13 cellular contexts compared by ENCODE assay signal in the genomic region with DNA sequence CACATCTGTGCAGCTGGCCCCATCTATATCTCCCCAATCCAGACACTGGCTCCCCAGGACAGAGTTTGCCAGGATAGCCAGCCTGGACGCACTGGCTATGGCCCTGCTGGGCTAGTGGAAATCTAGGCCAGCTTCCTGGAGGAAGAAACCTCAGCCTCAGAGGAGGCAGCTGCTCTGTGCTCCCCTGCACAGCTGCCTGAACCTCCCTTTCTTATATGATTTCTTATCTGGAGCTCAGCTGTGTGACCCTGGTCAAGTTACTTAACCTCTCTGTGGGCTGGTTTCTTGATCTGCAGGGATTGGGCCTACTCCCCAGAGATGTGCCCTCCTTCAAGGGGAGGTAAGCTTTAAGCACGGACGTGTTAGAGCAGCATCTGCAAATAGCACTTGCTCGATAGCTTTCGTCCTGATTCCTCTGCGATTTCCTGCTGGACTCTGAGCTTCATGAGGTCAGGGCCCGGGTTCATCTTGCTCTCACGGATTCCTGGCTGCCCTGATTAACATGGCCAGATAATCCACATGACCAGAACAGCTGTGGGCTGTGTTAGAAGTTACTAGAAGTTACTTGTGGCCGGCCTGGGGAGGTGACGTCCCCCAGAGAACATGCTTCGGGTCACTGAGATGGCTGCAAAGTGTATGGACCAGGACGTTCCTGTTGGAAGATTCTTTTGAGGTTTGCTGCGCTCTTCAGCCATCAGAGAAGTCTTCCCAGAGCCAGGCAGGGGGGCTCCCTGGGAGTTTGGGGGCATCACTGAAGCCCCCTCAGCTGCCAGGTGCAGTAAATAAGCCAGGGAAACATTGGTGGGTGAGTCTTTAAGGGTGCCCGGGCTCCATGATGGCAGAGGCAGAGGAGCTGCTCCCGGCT. TPM values are rescaled to one million over a fixed set of nuclear protein-coding genes. Genes with fewer than 3 reads are reported as not detected.
DNase-seq lines count a peak whose midpoint lies in the region; ATAC-seq, FAIRE-seq and TF ChIP-seq lines count a peak whose summit lies in the region.
"Had no signal": no experiment of that assay in that cellular context is flagged by ENCODE, and none has a peak within 500 bp of the region (broad histone marks: within the 10 kb centered on the region; RNA-seq: fewer than 3 reads in every experiment).

No MANE protein-coding gene starts in this region.

- TF ChIP-seq CTCF in GM12878 (IDR thresholded peaks at IDR 0.05 in 2 of 3, conservative IDR thresholded peaks at IDR 0.05 in 1 of 3; ENCODE audit: control insufficient read depth in 2 of 3, extremely low read depth in 1 of 3, insufficient read depth in 1 of 3, low read depth in 3 of 3, low read length in 3 of 3), result no peak
- TF ChIP-seq CTCF in CD8-positive, alpha-beta T cell (IDR thresholded peaks at IDR 0.05), result no peak

- no peak for TF ChIP-seq EP300 in GM12878 (IDR thresholded peaks at IDR 0.05; ENCODE audit: borderline replicate concordance in 1 of 2, control insufficient read depth in 1 of 2, low read depth in 2 of 2, low read length in 2 of 2)

- H3K27ac ChIP-seq in BLaER1 treated with 17β-estradiol and CSF1 and Interleukin-3, amounts not matched to agents 10 nM and 100 nM, result peak overlapping the region in 10 of 11 experiments; percentile 29 to 82 (median 76); a peak in 19 of 22 replicates
- H3K27ac ChIP-seq in GM12878 (ENCODE audit: control insufficient read depth, insufficient read depth) (no peak overlapping the region), small intestine (ENCODE audit: low read depth in 1 of 2, low read length in 1 of 2) (peak overlapping the region in 1 of 2 donors; percentile 81)
- no peak overlapping the region for H3K27ac ChIP-seq in CD8-positive, alpha-beta T cell (ENCODE audit: low read depth, low read length)

- WGBS in GM12878 (ENCODE audit: insufficient coverage, insufficient replicate concordance, low lambda C conversion rate, missing lambda C conversion rate), result 70% methylated on average over 15 of the region's 15 CpGs
- WGBS in small intestine, 3 donors, result 62 to 69% (median 62%) methylated on average over 15 of the region's 15 CpGs

- no peaks in the 10 kb centered on the region for H3K36me3 ChIP-seq in BLaER1 treated with 17β-estradiol and CSF1 and Interleukin-3, amounts not matched to agents 10 nM and 100 nM
- H3K36me3 ChIP-seq in GM12878 (ENCODE audit: control insufficient read depth in 2 of 2, insufficient read depth in 2 of 2, low read length in 1 of 2) (no peaks in the 10 kb centered on the region), small intestine (ENCODE audit: control insufficient read depth in 2 of 2, insufficient read depth in 2 of 2, low read length in 2 of 2) (no peaks in the 10 kb centered on the region)
- no peaks in the 10 kb centered on the region for H3K36me3 ChIP-seq in CD8-positive, alpha-beta T cell (ENCODE audit: insufficient read depth, low read length)

- H3K4me2 ChIP-seq in BLaER1 treated with 17β-estradiol and CSF1 and Interleukin-3, amounts not matched to agents 10 nM and 100 nM, result peak overlapping the region; percentile 78 to 98 (median 85)
- H3K4me2 ChIP-seq in GM12878 (ENCODE audit: control insufficient read depth, insufficient read depth), result no peak overlapping the region

- SMC1A ChIA-PET in GM12878 (lab: Charles Lee; ENCODE audit: uncharacterized antibody, unreplicated experiment), result interaction anchor here (0.6 to 2.5 kb wide), 12 partner anchors 10 to 475 kb away, joined by 3 to 9 read pairs (median 4); no protein-coding TSS in a partner anchor

- no peak overlapping the region for H2AFZ ChIP-seq in GM12878 (ENCODE audit: control insufficient read depth, low read depth, low read length)

- peak overlapping the region in 10 of 11 experiments; percentile 14 to 74 (median 57); a peak in 16 of 22 replicates for H3K9ac ChIP-seq in BLaER1 treated with 17β-estradiol and CSF1 and Interleukin-3, amounts not matched to agents 10 nM and 100 nM
- no peak overlapping the region for H3K9ac ChIP-seq in GM12878 (ENCODE audit: control insufficient read depth, insufficient read depth, low read length)

- in situ Hi-C loops in GM12878 (cut with MboI), result no loop called here

- RAD21 ChIA-PET in GM12878 (lab: Charles Lee; ENCODE audit: unreplicated experiment), result interaction anchor here (0.7 to 4.4 kb wide), 6 partner anchors 18 to 477 kb away, joined by 3 to 22 read pairs (median 4); no protein-coding TSS in a partner anchor

- no peak for ATAC-seq in GM12878
- no peak for ATAC-seq in CD8-positive, alpha-beta T cell

- H4K20me1 ChIP-seq in BLaER1 treated with 17β-estradiol and CSF1 and Interleukin-3, amounts not matched to agents 10 nM and 100 nM, result no peaks in the 10 kb centered on the region
- no peaks in the 10 kb centered on the region for H4K20me1 ChIP-seq in GM12878 (ENCODE audit: control insufficient read depth, insufficient read depth)

- no peaks in the 10 kb centered on the region for H3K9me3 Mint-ChIP-seq in CD8-positive, alpha-beta T cell
- H3K9me3 Mint-ChIP-seq: IgD-negative memory B cell had no signal

- H3K4me1 Mint-ChIP-seq in CD8-positive, alpha-beta T cell (ENCODE audit: low read depth), result peaks cover 39% of the 10 kb centered on the region

- FAIRE-seq in GM12878 (lab: Jason Lieb, UNC) (no peak), small intestine (lab: Jason Lieb, UNC) (no peak), GM19239 (lab: Jason Lieb, UNC) (no peak)

- H3K27ac Mint-ChIP-seq in CD8-positive, alpha-beta T cell, result no peak overlapping the region

- peaks cover 2% of the 10 kb centered on the region for H3K36me3 Mint-ChIP-seq in CD8-positive, alpha-beta T cell
- H3K36me3 Mint-ChIP-seq: IgD-negative memory B cell had no signal

- no peaks in the 10 kb centered on the region for H3K79me2 ChIP-seq in GM12878 (ENCODE audit: control insufficient read depth, insufficient read depth, low read length)

- no peak for TF ChIP-seq POLR2A in GM12878 (IDR thresholded peaks at IDR 0.05; ENCODE audit: low read depth, low read length)

- intact Hi-C loops in GM12878 (cut with micrococcal nuclease; ENCODE audit: unreplicated experiment) (loop anchor here (10.0 kb wide), 1 partner anchor 122 kb away; no protein-coding TSS in a partner anchor), head of caudate nucleus (cut with DNase I) (no loop called here)
- intact Hi-C loops in CD8-positive, alpha-beta T cell (cut with DNase I, micrococcal nuclease), result loop anchor here (2.0 to 10.0 kb wide), 4 partner anchors 20 to 222 kb away; no protein-coding TSS in a partner anchor

- H3K27me3 ChIP-seq in BLaER1 treated with 17β-estradiol and CSF1 and Interleukin-3, amounts not matched to agents 10 nM and 100 nM, result no peaks in the 10 kb centered on the region
- H3K27me3 ChIP-seq in GM12878 (replicated peaks in 1 of 2; ENCODE audit: control insufficient read depth in 2 of 2, insufficient read depth in 2 of 2, low read length in 1 of 2) (no peaks in the 10 kb centered on the region), small intestine (ENCODE audit: control insufficient read depth in 2 of 2, insufficient read depth in 2 of 2, low read length in 2 of 2) (no peaks in the 10 kb centered on the region)
- no peaks in the 10 kb centered on the region for H3K27me3 ChIP-seq in CD8-positive, alpha-beta T cell (ENCODE audit: insufficient read depth, low read length)

- POLR2A ChIA-PET in GM12878 (lab: Charles Lee), result interaction anchor here (0.8 to 1.5 kb wide), 5 partner anchors 10 to 466 kb away, joined by 3 to 6 read pairs (median 3); no protein-coding TSS in a partner anchor
- POLR2A ChIA-PET in CD8-positive, alpha-beta T cell (lab: Charles Lee), result interaction anchor here (1.7 kb wide), 1 partner anchor 370 kb away, joined by 7 read pairs; no protein-coding TSS in a partner anchor

- H3K9me3 ChIP-seq in BLaER1 treated with 17β-estradiol and CSF1 and Interleukin-3, amounts not matched to agents 10 nM and 100 nM (replicated peaks in 1 of 11), result no peaks in the 10 kb centered on the region
- H3K9me3 ChIP-seq in GM12878 (replicated peaks; ENCODE audit: control insufficient read depth, insufficient read depth, low read length) (no peaks in the 10 kb centered on the region), small intestine (ENCODE audit: control insufficient read depth, low read depth) (no peaks in the 10 kb centered on the region)
- H3K9me3 ChIP-seq in CD8-positive, alpha-beta T cell (ENCODE audit: low read length), result no peaks in the 10 kb centered on the region

- H3K4me1 ChIP-seq in BLaER1 treated with 17β-estradiol and CSF1 and Interleukin-3, amounts not matched to agents 10 nM and 100 nM, result peaks cover 56 to 94% (median 91%) of the 10 kb centered on the region in 10 experiments
- H3K4me1 ChIP-seq in GM12878 (ENCODE audit: control insufficient read depth, insufficient read depth, low read length), result peaks cover 19% of the 10 kb centered on the region
- H3K4me1 ChIP-seq in small intestine (ENCODE audit: control insufficient read depth in 2 of 2, insufficient read depth in 1 of 2, low read depth in 1 of 2, low read length in 1 of 2), result peaks cover 0 to 4% of the 10 kb centered on the region in 2 donors
- H3K4me1 ChIP-seq in CD8-positive, alpha-beta T cell (ENCODE audit: insufficient read depth, low read length), result peaks cover 29% of the 10 kb centered on the region

- no TSS peak for BruUV-seq in GM12878 (replicated peaks; lab: Mats Ljungman, UMichigan)

- DNase-seq in GM12878 (ENCODE audit: low read depth, low spot score) (no peak), iris pigment epithelial cell (ENCODE audit: low read depth) (peak; percentile 69), renal cortical epithelial cell (ENCODE audit: low read depth) (peak; percentile 16), head of caudate nucleus (no peak), small intestine (no peak), GM19239 (ENCODE audit: insufficient read length, low spot score) (no peak)
- no peak for DNase-seq in CD8-positive, alpha-beta T cell
- DNase-seq: activated CD4-positive, alpha-beta T cell treated with anti-CD3 and anti-CD28 coated beads, Interleukin-2, amount 50 U/mL, for 1 hour; amniotic stem cell had no signal

- H3K4me3 Mint-ChIP-seq in CD8-positive, alpha-beta T cell, result no peak overlapping the region

- H3K4me3 ChIP-seq in BLaER1 treated with 17β-estradiol and CSF1 and Interleukin-3, amounts not matched to agents 10 nM and 100 nM, result peak overlapping the region in 1 of 10 experiments; percentile 41; a peak in 1 of 20 replicates
- no peak overlapping the region for H3K4me3 ChIP-seq in GM12878
- no peak overlapping the region for H3K4me3 ChIP-seq in small intestine (ENCODE audit: low read depth in 1 of 2, low read length in 2 of 2)
- H3K4me3 ChIP-seq in CD8-positive, alpha-beta T cell (ENCODE audit: low read depth, low read length), result no peak overlapping the region

- H3K27me3 Mint-ChIP-seq in CD8-positive, alpha-beta T cell (ENCODE audit: low read depth), result no peaks in the 10 kb centered on the region
- H3K27me3 Mint-ChIP-seq: IgD-negative memory B cell had no signal

- CTCF ChIA-PET in GM12878 (lab: Yijun Ruan, JAX), result interaction anchor here (0.9 to 4.9 kb wide), 8 partner anchors 10 to 475 kb away, joined by 3 to 34 read pairs (median 11); no protein-coding TSS in a partner anchor
- CTCF ChIA-PET in CD8-positive, alpha-beta T cell (lab: Charles Lee), result interaction anchor here (0.6 to 6.7 kb wide), 11 partner anchors 14 to 484 kb away, joined by 3 to 53 read pairs (median 4); a partner anchor contains a TSS

- TF ChIP-seq RAD21 in GM12878 (IDR thresholded peaks at IDR 0.05; ENCODE audit: insufficient read depth, low read depth, low read length), result no peak

RNA-seq across cellular contexts. Expression of a gene that starts 14.5 kb away (rescaled TPM):
- total RNA-seq in GM12878 (2013; cell fraction: nucleolus; rRNA removed), result 0.44 TPM in 1 of 2 replicates, not detected in the other
- not detected in 2 replicates for total RNA-seq in GM12878 (2014; rRNA removed)
- total RNA-seq in GM12878 (2014; rRNA removed; fragmentation: Illumina TruSeq; extraction: Trizol), result not detected in 2 replicates
- not detected in 2 replicates for total RNA-seq in GM12878 (2021)
- polyA plus RNA-seq in GM12878 (2011; ENCODE audit: low read depth), result not detected
- not detected in 2 replicates for polyA plus RNA-seq in GM12878 (2011; rRNA removed)
- not detected in 2 replicates for polyA plus RNA-seq in GM12878 (2011; cell fraction: cytosol; rRNA removed)
- polyA plus RNA-seq in GM12878 (2011; cell fraction: nucleus; rRNA removed), result 0.09 TPM in 1 of 2 replicates, not detected in the other
- not detected in 2 replicates for polyA plus RNA-seq in GM12878 (2012)
- polyA plus RNA-seq in GM12878 (2014; fragmentation: Illumina TruSeq; extraction: Trizol), result not detected in 2 replicates
- not detected for polyA plus RNA-seq in GM12878 (2014; fragmentation: Nextera tagmentation; extraction: Ambion mirVana)
- not detected in 2 replicates for polyA plus RNA-seq in GM12878 (2014; rRNA removed)
- not detected for polyA plus RNA-seq in GM12878 (2016; fragmentation: Nextera tagmentation; extraction: Ambion mirVana)
- polyA minus RNA-seq in GM12878 (2011; rRNA and poly(A)+ RNA removed), result not detected in 2 replicates
- not detected in 2 replicates for polyA minus RNA-seq in GM12878 (2011; cell fraction: cytosol; rRNA and poly(A)+ RNA removed)
- polyA minus RNA-seq in GM12878 (2011; cell fraction: nucleus; rRNA and poly(A)+ RNA removed), result not detected in 2 replicates
- total RNA-seq in renal cortical epithelial cell, result 0.05 TPM in 1 of 2 replicates, not detected in the other
- polyA plus RNA-seq in small intestine, result under 1 TPM in 1 of 3 donors, not detected in 2; 0.09 TPM
- under 1 TPM in 1 of 2 experiments, not detected in 1; 0.19 TPM for total RNA-seq in CD8-positive, alpha-beta T cell
- total RNA-seq: glomerular endothelial cell, RPMI7951 had no signal
- polyA plus RNA-seq: IgD-negative memory B cell had no signal

RNA-seq across cellular contexts. Expression of a gene that starts 19.6 kb away (rescaled TPM):
- 15.1 and 18.7 TPM in 2 replicates for total RNA-seq in GM12878 (2013; cell fraction: nucleolus; rRNA removed)
- total RNA-seq in GM12878 (2014; rRNA removed) (31.9 and 37.9 TPM in 2 replicates), GM12878 (2014; rRNA removed; fragmentation: Illumina TruSeq; extraction: Trizol) (25.2 and 26.3 TPM in 2 replicates), GM12878 (2021) (37.7 and 40.7 TPM in 2 replicates), renal cortical epithelial cell (22.2 and 38.2 TPM in 2 replicates)
- 10.9 TPM for polyA plus RNA-seq in GM12878 (2011; ENCODE audit: low read depth)
- polyA plus RNA-seq in GM12878 (2011; rRNA removed) (26.9 and 47.1 TPM in 2 replicates), GM12878 (2014; fragmentation: Illumina TruSeq; extraction: Trizol) (19.6 and 27.7 TPM in 2 replicates), GM12878 (2014; fragmentation: Nextera tagmentation; extraction: Ambion mirVana) (10 to 100 TPM; 12.8 to 18.3 TPM), GM12878 (2014; rRNA removed) (47.6 and 54.2 TPM in 2 replicates), GM12878 (2016; fragmentation: Nextera tagmentation; extraction: Ambion mirVana) (10 to 100 TPM; 78.3 to 85.4 TPM), small intestine (10 to 100 TPM; 42.5 to 64.3 (median 43.2) TPM)
- polyA plus RNA-seq in GM12878 (2011; cell fraction: cytosol; rRNA removed), result 47.8 and 73.5 TPM in 2 replicates
- 28.5 and 36.6 TPM in 2 replicates for polyA plus RNA-seq in GM12878 (2011; cell fraction: nucleus; rRNA removed)
- 19.6 and 22.2 TPM in 2 replicates for polyA plus RNA-seq in GM12878 (2012)
- polyA minus RNA-seq in GM12878 (2011; rRNA and poly(A)+ RNA removed), result 18.3 and 34.0 TPM in 2 replicates
- 11.1 and 16.9 TPM in 2 replicates for polyA minus RNA-seq in GM12878 (2011; cell fraction: cytosol; rRNA and poly(A)+ RNA removed)
- polyA minus RNA-seq in GM12878 (2011; cell fraction: nucleus; rRNA and poly(A)+ RNA removed), result 6.4 and 15.8 TPM in 2 replicates
- 10 to 100 TPM; 48.1 to 51.1 TPM for total RNA-seq in CD8-positive, alpha-beta T cell

RNA-seq across cellular contexts. Expression of a gene that starts 35.6 kb away (rescaled TPM):
- 6.0 and 8.6 TPM in 2 replicates for total RNA-seq in GM12878 (2013; cell fraction: nucleolus; rRNA removed)
- total RNA-seq in GM12878 (2014; rRNA removed) (11.1 and 11.4 TPM in 2 replicates), GM12878 (2014; rRNA removed; fragmentation: Illumina TruSeq; extraction: Trizol) (4.7 and 5.2 TPM in 2 replicates), GM12878 (2021) (15.1 and 15.2 TPM in 2 replicates), renal cortical epithelial cell (17.4 and 21.9 TPM in 2 replicates)
- 4.7 TPM for polyA plus RNA-seq in GM12878 (2011; ENCODE audit: low read depth)
- polyA plus RNA-seq in GM12878 (2011; rRNA removed) (3.7 and 7.9 TPM in 2 replicates), GM12878 (2014; fragmentation: Illumina TruSeq; extraction: Trizol) (3.6 and 8.3 TPM in 2 replicates), GM12878 (2014; fragmentation: Nextera tagmentation; extraction: Ambion mirVana) (1 to 10 TPM in 1 of 2 experiments, under 1 TPM in 1; 0.80 to 1.1 TPM), GM12878 (2014; rRNA removed) (15.8 and 16.3 TPM in 2 replicates), GM12878 (2016; fragmentation: Nextera tagmentation; extraction: Ambion mirVana) (10 to 100 TPM; 15.8 to 18.2 TPM), small intestine (10 to 100 TPM; 11.9 to 14.9 (median 14.1) TPM)
- polyA plus RNA-seq in GM12878 (2011; cell fraction: cytosol; rRNA removed), result 9.8 and 13.0 TPM in 2 replicates
- 20.2 and 23.7 TPM in 2 replicates for polyA plus RNA-seq in GM12878 (2011; cell fraction: nucleus; rRNA removed)
- 8.1 and 8.5 TPM in 2 replicates for polyA plus RNA-seq in GM12878 (2012)
- 3.7 and 7.9 TPM in 2 replicates for polyA minus RNA-seq in GM12878 (2011; rRNA and poly(A)+ RNA removed)
- polyA minus RNA-seq in GM12878 (2011; cell fraction: cytosol; rRNA and poly(A)+ RNA removed), result 3.0 and 3.1 TPM in 2 replicates
- polyA minus RNA-seq in GM12878 (2011; cell fraction: nucleus; rRNA and poly(A)+ RNA removed), result 3.9 and 6.4 TPM in 2 replicates
- 10 to 100 TPM; 39.9 to 42.0 TPM for total RNA-seq in CD8-positive, alpha-beta T cell

RNA-seq across cellular contexts. Expression of a gene that starts 59.1 kb away (rescaled TPM):
- total RNA-seq in GM12878 (2013; cell fraction: nucleolus; rRNA removed), result not detected in 2 replicates
- total RNA-seq in GM12878 (2014; rRNA removed), result not detected in 2 replicates
- total RNA-seq in GM12878 (2014; rRNA removed; fragmentation: Illumina TruSeq; extraction: Trizol), result not detected in 2 replicates
- not detected in 2 replicates for total RNA-seq in GM12878 (2021)
- polyA plus RNA-seq in GM12878 (2011; ENCODE audit: low read depth), result not detected
- polyA plus RNA-seq in GM12878 (2011; rRNA removed), result not detected in 2 replicates
- not detected in 2 replicates for polyA plus RNA-seq in GM12878 (2011; cell fraction: cytosol; rRNA removed)
- not detected in 2 replicates for polyA plus RNA-seq in GM12878 (2011; cell fraction: nucleus; rRNA removed)
- polyA plus RNA-seq in GM12878 (2012), result not detected in 2 replicates
- polyA plus RNA-seq in GM12878 (2014; fragmentation: Illumina TruSeq; extraction: Trizol), result not detected in 2 replicates
- polyA plus RNA-seq in GM12878 (2014; fragmentation: Nextera tagmentation; extraction: Ambion mirVana), result not detected
- not detected in 2 replicates for polyA plus RNA-seq in GM12878 (2014; rRNA removed)
- not detected for polyA plus RNA-seq in GM12878 (2016; fragmentation: Nextera tagmentation; extraction: Ambion mirVana)
- not detected in 2 replicates for polyA minus RNA-seq in GM12878 (2011; rRNA and poly(A)+ RNA removed)
- polyA minus RNA-seq in GM12878 (2011; cell fraction: cytosol; rRNA and poly(A)+ RNA removed), result not detected in 2 replicates
- polyA minus RNA-seq in GM12878 (2011; cell fraction: nucleus; rRNA and poly(A)+ RNA removed), result not detected in 2 replicates
- total RNA-seq in renal cortical epithelial cell, result 0.45 TPM in 1 of 2 replicates, not detected in the other
- 1 to 10 TPM in 1 of 3 donors, not detected in 2; 1.8 TPM for polyA plus RNA-seq in small intestine
- not detected for total RNA-seq in CD8-positive, alpha-beta T cell
- total RNA-seq: glomerular endothelial cell, RPMI7951 had no signal
- polyA plus RNA-seq: IgD-negative memory B cell had no signal

Comparison
In these comparisons a context has a peak if more than half of its experiments do, and no peak if none do; other contexts are left out.
1. H3K27ac ChIP-seq: peak in BLaER1 treated with 17β-estradiol and CSF1 and Interleukin-3, amounts not matched to agents 10 nM and 100 nM (10 of 11); none in GM12878 (single experiment) and CD8-positive, alpha-beta T cell (single experiment).
2. DNase-seq: peak in iris pigment epithelial cell (single experiment) and renal cortical epithelial cell (single experiment); none in GM12878 (single experiment), head of caudate nucleus (0 of 42), small intestine (single experiment), CD8-positive, alpha-beta T cell (0 of 7) and GM19239 (single experiment).